9 cellular contexts compared by ENCODE assay signal in the genomic region with DNA sequence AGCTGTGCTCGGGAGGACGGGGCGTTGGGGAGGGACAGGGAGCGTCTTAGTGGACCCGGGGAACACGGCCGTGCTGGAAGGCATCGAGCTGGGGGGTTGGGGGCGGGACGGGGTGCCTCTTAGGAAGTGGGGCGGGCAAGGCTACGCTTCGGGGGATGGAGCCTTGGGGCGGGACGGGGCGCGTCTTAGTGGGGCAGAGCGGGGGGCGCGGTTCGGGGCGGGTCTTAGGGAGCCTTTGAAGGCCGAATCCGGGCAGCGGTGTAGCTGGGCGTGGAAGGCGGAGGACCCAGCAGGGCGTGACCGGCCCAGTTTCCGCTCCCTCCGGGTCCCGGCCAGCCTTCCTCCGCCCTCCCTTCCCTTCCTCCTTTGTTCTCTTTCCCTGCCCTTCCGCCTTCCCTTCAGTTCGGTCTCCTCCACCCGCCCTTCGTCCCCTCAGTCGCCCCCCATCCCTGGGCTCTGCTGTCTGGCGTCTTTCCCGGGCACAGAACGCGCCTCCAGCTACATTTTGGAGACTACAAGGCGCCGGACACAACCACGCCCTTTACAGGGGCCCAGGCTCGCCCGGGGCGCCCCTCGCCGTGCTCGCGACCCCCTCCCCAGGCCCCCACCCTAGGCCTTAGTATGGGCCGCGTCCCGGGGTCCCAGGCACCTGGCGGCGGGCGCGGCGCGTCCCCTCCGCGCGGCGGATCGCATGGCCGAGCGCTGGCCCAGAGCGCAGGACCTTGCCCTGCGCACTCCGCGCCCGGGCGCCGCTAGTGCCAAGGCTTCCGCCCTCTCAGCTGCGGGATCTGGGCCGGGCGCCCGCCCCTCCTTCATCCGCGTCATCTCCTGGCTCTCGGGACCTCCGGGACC. TPM values are rescaled to one million over a fixed set of nuclear protein-coding genes. Genes with fewer than 3 reads are reported as not detected.
DNase-seq lines count a peak whose midpoint lies in the region; ATAC-seq, FAIRE-seq and TF ChIP-seq lines count a peak whose summit lies in the region.
"Had no signal": no experiment of that assay in that cellular context is flagged by ENCODE, and none has a peak within 500 bp of the region (broad histone marks: within the 10 kb centered on the region; RNA-seq: fewer than 3 reads in every experiment).

Gene ARSD, minus strand, starts transcription at position 757 of the 852 bp plus-strand sequence. Its CDS starts 64 bp downstream, at position 693.

- TF ChIP-seq CTCF in hepatocyte (IDR thresholded peaks at IDR 0.05; ENCODE audit: poor library complexity) (no peak), D721Med (IDR thresholded peaks at IDR 0.05; ENCODE audit: insufficient read depth, missing control alignments) (no peak)

- peak; percentile 74 for ATAC-seq in HG03378 (IDR thresholded peaks at IDR 0.05; ENCODE audit: unreplicated experiment)
- ATAC-seq: K562 had no signal

- H3K27ac ChIP-seq in hepatocyte = peak within 1 kb of the TSS; percentile 100
- peak within 1 kb of the TSS; percentile 89 for H3K27ac ChIP-seq in rectal smooth muscle tissue (ENCODE audit: low read depth, low read length)

- WGBS in hepatocyte (ENCODE audit: low lambda C conversion rate, missing lambda C conversion rate) = 1% methylated on average over 37 of the region's 84 CpGs

- H2AFZ ChIP-seq in hepatocyte = peak within 1 kb of the TSS; percentile 42

- peak within 1 kb of the TSS; percentile 83 for H3K4me2 ChIP-seq in hepatocyte

- FAIRE-seq in D721Med (lab: Jason Lieb, UNC) = no peak
- FAIRE-seq: K562 had no signal

- H4K20me1 ChIP-seq in hepatocyte (ENCODE audit: insufficient read depth, poor library complexity, severe bottlenecking) = no peaks in the 10 kb centered on the region

- no peaks in the 10 kb centered on the region for H3K9me3 ChIP-seq in hepatocyte (ENCODE audit: low read depth)

- no peaks in the 10 kb centered on the region for H3K79me2 ChIP-seq in hepatocyte

- no peaks in the 10 kb centered on the region for H3K9me2 ChIP-seq in hepatocyte (replicated peaks; ENCODE audit: insufficient read depth)

- H3K36me3 ChIP-seq in hepatocyte (replicated peaks; ENCODE audit: insufficient read depth, low read depth) (no peaks in the 10 kb centered on the region), rectal smooth muscle tissue (ENCODE audit: control insufficient read depth, insufficient read depth, low read length) (no peaks in the 10 kb centered on the region)

- H3K4me3 ChIP-seq in hepatocyte (peak within 1 kb of the TSS; percentile 69), rectal smooth muscle tissue (ENCODE audit: low read length) (peak within 1 kb of the TSS; percentile 82)
- H3K4me3 ChIP-seq: K562 had no signal

- peak within 1 kb of the TSS; percentile 40 for H3K9ac ChIP-seq in rectal smooth muscle tissue (ENCODE audit: low read length)

- H3K4me1 ChIP-seq in hepatocyte (ENCODE audit: insufficient read depth) (no peaks in the 10 kb centered on the region), rectal smooth muscle tissue (ENCODE audit: control insufficient read depth, insufficient read depth, low read length) (no peaks in the 10 kb centered on the region)

- H3K27me3 ChIP-seq in hepatocyte = no peaks in the 10 kb centered on the region
- H3K27me3 ChIP-seq in rectal smooth muscle tissue (ENCODE audit: control insufficient read depth, insufficient read depth, low read length) = no peaks in the 10 kb centered on the region

- DNase-seq in AG20443 (ENCODE audit: low spot score) (peak; percentile 89), GM19238 (ENCODE audit: insufficient read length, low spot score) (peak; percentile 60), T-helper 1 cell (peak; percentile 6 to 65 (median 12)), astrocyte of the hippocampus (ENCODE audit: low read depth, low spot score) (peak; percentile 97), hepatocyte (ENCODE audit: low spot score) (peak; percentile 98), D721Med (ENCODE audit: insufficient read length, low spot score) (no peak)

RNA-seq across cellular contexts. Expression of gene ARSD, which starts in this region (rescaled TPM):
- total RNA-seq in hepatocyte = 32.9 and 34.2 TPM in 2 replicates
- polyA plus RNA-seq in hepatocyte = 25.0 and 27.0 TPM in 2 replicates
